ENCODE assay signal across 1 cellular context in genomic region chr7:4227105-4228010, GRCh38.
TF ChIP-seq lines count a peak whose summit lies in the region.

No MANE protein-coding gene starts in this region.

TF ChIP-seq in SK-N-SH, 30 proteins besides CTCF, POLR2A, EP300 and RAD21 (continued from another document):
- no peak for TF ChIP-seq USF1 (IDR thresholded peaks at IDR 0.05; ENCODE audit: borderline replicate concordance, low read depth)
- TF ChIP-seq GATA2 (CRISPR knock-in tag; IDR thresholded peaks at IDR 0.05): no peak
- TF ChIP-seq FOXM1 (IDR thresholded peaks at IDR 0.05; ENCODE audit: low read depth): no peak
- TF ChIP-seq, protein P1, sequence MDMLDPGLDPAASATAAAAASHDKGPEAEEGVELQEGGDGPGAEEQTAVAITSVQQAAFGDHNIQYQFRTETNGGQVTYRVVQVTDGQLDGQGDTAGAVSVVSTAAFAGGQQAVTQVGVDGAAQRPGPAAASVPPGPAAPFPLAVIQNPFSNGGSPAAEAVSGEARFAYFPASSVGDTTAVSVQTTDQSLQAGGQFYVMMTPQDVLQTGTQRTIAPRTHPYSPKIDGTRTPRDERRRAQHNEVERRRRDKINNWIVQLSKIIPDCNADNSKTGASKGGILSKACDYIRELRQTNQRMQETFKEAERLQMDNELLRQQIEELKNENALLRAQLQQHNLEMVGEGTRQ (IDR thresholded peaks at IDR 0.05; ENCODE audit: borderline replicate concordance, low read depth, low read length): no peak
- no peak for TF ChIP-seq RFX5 (IDR thresholded peaks at IDR 0.05; ENCODE audit: low read length)
- TF ChIP-seq NFIC (IDR thresholded peaks at IDR 0.05; ENCODE audit: borderline replicate concordance): no peak
- no peak for TF ChIP-seq MXI1 (IDR thresholded peaks at IDR 0.05; ENCODE audit: low read depth, low read length)
- no peak for TF ChIP-seq ZBTB33 (IDR thresholded peaks at IDR 0.05; ENCODE audit: borderline replicate concordance, low read depth)
- no peak for TF ChIP-seq FOXJ3 (CRISPR knock-in tag; IDR thresholded peaks at IDR 0.05)
- TF ChIP-seq SMC3 (IDR thresholded peaks at IDR 0.05; ENCODE audit: low read depth, low read length): no peak
